ENCODE assay signal across 10 cellular contexts in genomic region chr1:161172776-161173376, GRCh38. TPM values are rescaled to one million over a fixed set of nuclear protein-coding genes. Genes with fewer than 3 reads are reported as not detected.
A peak's percentile ranks its signal among the peaks of the same experiment; 100 is the strongest.
DNase-seq lines count a peak whose midpoint lies in the region; TF ChIP-seq lines count a peak whose summit lies in the region.
"Had no signal": no experiment of that assay in that cellular context is flagged by ENCODE, and none has a peak within 500 bp of the region (broad histone marks: within the 10 kb centered on the region; RNA-seq: fewer than 3 reads in every experiment).

No MANE protein-coding gene starts in this region.

- BruUV-seq in PC-9 (replicated peaks; lab: Mats Ljungman, UMichigan), result no TSS peak

- intact Hi-C loops in activated CD4-positive, alpha-beta memory T cell treated with anti-CD3 and anti-CD28 coated beads for 36 hours (cut with micrococcal nuclease), result no loop called here
- intact Hi-C loops in PC-9 (cut with micrococcal nuclease; ENCODE audit: unreplicated experiment), result no loop called here

- POLR2A ChIA-PET in activated CD4-positive, alpha-beta memory T cell treated with anti-CD3 and anti-CD28 coated beads, Interleukin-2, amount 10 ng/mL, durations not matched to agents 7 days and 5 days (lab: Charles Lee), result interaction anchor here (3.3 kb wide), 1 partner anchor 9 kb away, joined by 16 read pairs; no protein-coding TSS in a partner anchor
- POLR2A ChIA-PET in activated CD4-positive, alpha-beta memory T cell treated with anti-CD3 and anti-CD28 coated beads for 36 hours (lab: Charles Lee), result interaction anchor here (0.7 kb wide), 1 partner anchor 9 kb away, joined by 3 read pairs; no protein-coding TSS in a partner anchor
- POLR2A ChIA-PET in PC-9 (lab: Charles Lee; ENCODE audit: unreplicated experiment), result no interaction called here

- peaks cover 70% of the 10 kb centered on the region for H3K36me3 Mint-ChIP-seq in activated CD4-positive, alpha-beta memory T cell treated with anti-CD3 and anti-CD28 coated beads, Interleukin-2, amount 10 ng/mL, durations not matched to agents 7 days and 5 days (ENCODE audit: low read depth)
- peaks cover 27% of the 10 kb centered on the region for H3K36me3 Mint-ChIP-seq in activated CD4-positive, alpha-beta memory T cell treated with anti-CD3 and anti-CD28 coated beads for 36 hours

- peaks cover 14% of the 10 kb centered on the region for H3K79me2 ChIP-seq in PC-9 (ENCODE audit: low read depth)

- peak overlapping the region; percentile 29 for H3K27ac Mint-ChIP-seq in activated CD4-positive, alpha-beta memory T cell treated with anti-CD3 and anti-CD28 coated beads, Interleukin-2, amount 10 ng/mL, durations not matched to agents 7 days and 5 days
- no peak overlapping the region for H3K27ac Mint-ChIP-seq in activated CD4-positive, alpha-beta memory T cell treated with anti-CD3 and anti-CD28 coated beads for 36 hours

- H3F3A ChIP-seq in PC-9 (ENCODE audit: insufficient read depth, low read depth), result peaks cover 5% of the 10 kb centered on the region; the same call in 1 of the 2 replicates

- peak overlapping the region; percentile 69 for H3K9ac ChIP-seq in adipocyte (ENCODE audit: low read length)

- H2AFZ ChIP-seq in PC-9, result no peak overlapping the region

- H3K27me3 ChIP-seq in adipocyte (replicated peaks; ENCODE audit: control insufficient read depth, insufficient read depth, low read length) (no peaks in the 10 kb centered on the region), PC-9 (ENCODE audit: insufficient read depth, low read depth) (no peaks in the 10 kb centered on the region)

- DNase-seq in activated CD4-positive, alpha-beta memory T cell treated with anti-CD3 and anti-CD28 coated beads, Interleukin-2, amount 10 ng/mL, durations not matched to agents 7 days and 5 days, result no peak
- no peak for DNase-seq in activated CD4-positive, alpha-beta memory T cell treated with anti-CD3 and anti-CD28 coated beads for 36 hours
- DNase-seq in adipocyte (ENCODE audit: low read depth) (peak; percentile 87), hepatic stellate cell (ENCODE audit: low spot score) (peak; percentile 97), stromal cell of bone marrow (ENCODE audit: low read depth) (peak; percentile 89), KG1 (lab: John Stamatoyannopoulos, UW) (no peak), PC-9 (no peak), islet precursor cell (no peak)

- H3K9me2 ChIP-seq in PC-9 (ENCODE audit: insufficient read depth), result no peaks in the 10 kb centered on the region

- H3K9me3 ChIP-seq in adipocyte (ENCODE audit: control insufficient read depth, low read length), result no peaks in the 10 kb centered on the region
- H3K9me3 ChIP-seq in PC-9 (ENCODE audit: insufficient read depth, low read depth), result no peaks in the 10 kb centered on the region
- H3K9me3 ChIP-seq: prostate gland had no signal

- CTCF ChIA-PET in activated CD4-positive, alpha-beta memory T cell treated with anti-CD3 and anti-CD28 coated beads, Interleukin-2, amount 10 ng/mL, durations not matched to agents 7 days and 5 days (lab: Charles Lee), result no interaction called here
- CTCF ChIA-PET in activated CD4-positive, alpha-beta memory T cell treated with anti-CD3 and anti-CD28 coated beads for 36 hours (lab: Charles Lee), result interaction anchor here (0.7 kb wide), 1 partner anchor 209 kb away, joined by 3 read pairs; no protein-coding TSS in a partner anchor
- CTCF ChIA-PET in PC-9 (lab: Charles Lee), result no interaction called here

- H3K4me1 Mint-ChIP-seq in activated CD4-positive, alpha-beta memory T cell treated with anti-CD3 and anti-CD28 coated beads, Interleukin-2, amount 10 ng/mL, durations not matched to agents 7 days and 5 days, result peaks cover 53% of the 10 kb centered on the region
- H3K4me1 Mint-ChIP-seq in activated CD4-positive, alpha-beta memory T cell treated with anti-CD3 and anti-CD28 coated beads for 36 hours (ENCODE audit: low read depth), result peaks cover 38% of the 10 kb centered on the region

- H3K4me3 Mint-ChIP-seq in activated CD4-positive, alpha-beta memory T cell treated with anti-CD3 and anti-CD28 coated beads, Interleukin-2, amount 10 ng/mL, durations not matched to agents 7 days and 5 days, result no peak overlapping the region
- H3K4me3 Mint-ChIP-seq in activated CD4-positive, alpha-beta memory T cell treated with anti-CD3 and anti-CD28 coated beads for 36 hours, result no peak overlapping the region
- H3K4me3 Mint-ChIP-seq: B cell had no signal

- H3K4me3 ChIP-seq in adipocyte (ENCODE audit: low read length) (peak overlapping the region; percentile 35), PC-9 (no peak overlapping the region)
- H3K4me3 ChIP-seq: prostate gland had no signal

- peaks cover 55% of the 10 kb centered on the region for H3K36me3 ChIP-seq in adipocyte (ENCODE audit: control insufficient read depth, insufficient read depth, low read length, severe bottlenecking)
- peaks cover 11% of the 10 kb centered on the region for H3K36me3 ChIP-seq in PC-9 (ENCODE audit: low read depth)

- H3K4me1 ChIP-seq in adipocyte (ENCODE audit: control insufficient read depth, insufficient read depth, low read length), result peaks cover 40% of the 10 kb centered on the region
- peaks cover 10% of the 10 kb centered on the region for H3K4me1 ChIP-seq in PC-9 (replicated peaks; ENCODE audit: insufficient read depth)
- H3K4me1 ChIP-seq: prostate gland had no signal

- no peak for TF ChIP-seq CTCF in PC-9 (conservative IDR thresholded peaks at IDR 0.05)

- H3K27me3 Mint-ChIP-seq in activated CD4-positive, alpha-beta memory T cell treated with anti-CD3 and anti-CD28 coated beads, Interleukin-2, amount 10 ng/mL, durations not matched to agents 7 days and 5 days, result no peaks in the 10 kb centered on the region
- H3K27me3 Mint-ChIP-seq in activated CD4-positive, alpha-beta memory T cell treated with anti-CD3 and anti-CD28 coated beads for 36 hours, result no peaks in the 10 kb centered on the region
- H3K27me3 Mint-ChIP-seq: B cell had no signal

- no peaks in the 10 kb centered on the region for H3K9me3 Mint-ChIP-seq in activated CD4-positive, alpha-beta memory T cell treated with anti-CD3 and anti-CD28 coated beads, Interleukin-2, amount 10 ng/mL, durations not matched to agents 7 days and 5 days
- H3K9me3 Mint-ChIP-seq in activated CD4-positive, alpha-beta memory T cell treated with anti-CD3 and anti-CD28 coated beads for 36 hours, result no peaks in the 10 kb centered on the region

- no peak overlapping the region for H3K27ac ChIP-seq in PC-9

- no peaks in the 10 kb centered on the region for H4K20me1 ChIP-seq in PC-9 (ENCODE audit: insufficient read depth)

- no peak overlapping the region for H3K4me2 ChIP-seq in PC-9

RNA-seq across cellular contexts. Expression of gene B4GALT3, which starts 4.4 kb away (rescaled TPM):
- total RNA-seq in activated CD4-positive, alpha-beta memory T cell treated with anti-CD3 and anti-CD28 coated beads, Interleukin-2, amount 10 ng/mL, durations not matched to agents 7 days and 5 days, result 10 to 100 TPM; 55.0 to 56.7 TPM
- total RNA-seq in activated CD4-positive, alpha-beta memory T cell treated with anti-CD3 and anti-CD28 coated beads for 36 hours, result 10 to 100 TPM; 46.3 to 50.9 TPM
- 35.5 and 47.8 TPM in 2 replicates for total RNA-seq in PC-9 (2021)

RNA-seq across cellular contexts. Expression of gene PPOX, which starts 6.7 kb away (rescaled TPM):
- total RNA-seq in activated CD4-positive, alpha-beta memory T cell treated with anti-CD3 and anti-CD28 coated beads, Interleukin-2, amount 10 ng/mL, durations not matched to agents 7 days and 5 days, result 10 to 100 TPM; 32.9 to 33.2 TPM
- 10 to 100 TPM; 27.0 to 30.7 TPM for total RNA-seq in activated CD4-positive, alpha-beta memory T cell treated with anti-CD3 and anti-CD28 coated beads for 36 hours
- 23.1 and 26.4 TPM in 2 replicates for total RNA-seq in PC-9 (2021)

RNA-seq across cellular contexts. Expression of gene USP21, which starts 13.6 kb away (rescaled TPM):
- 10 to 100 TPM; 32.5 to 34.8 TPM for total RNA-seq in activated CD4-positive, alpha-beta memory T cell treated with anti-CD3 and anti-CD28 coated beads, Interleukin-2, amount 10 ng/mL, durations not matched to agents 7 days and 5 days
- 10 to 100 TPM; 25.4 to 28.6 TPM for total RNA-seq in activated CD4-positive, alpha-beta memory T cell treated with anti-CD3 and anti-CD28 coated beads for 36 hours
- 32.3 and 34.8 TPM in 2 replicates for total RNA-seq in PC-9 (2021)

RNA-seq across cellular contexts. Expression of gene UFC1, which starts 19.1 kb away (rescaled TPM):
- total RNA-seq in activated CD4-positive, alpha-beta memory T cell treated with anti-CD3 and anti-CD28 coated beads, Interleukin-2, amount 10 ng/mL, durations not matched to agents 7 days and 5 days, result 100 to 1,000 TPM; 103 to 113 TPM
- total RNA-seq in activated CD4-positive, alpha-beta memory T cell treated with anti-CD3 and anti-CD28 coated beads for 36 hours, result 10 to 100 TPM; 87.7 to 91.0 TPM
- 74.2 and 74.9 TPM in 2 replicates for total RNA-seq in PC-9 (2021)

RNA-seq across cellular contexts. Expression of gene ADAMTS4, which starts 26.0 kb away (rescaled TPM):
- total RNA-seq in activated CD4-positive, alpha-beta memory T cell treated with anti-CD3 and anti-CD28 coated beads, Interleukin-2, amount 10 ng/mL, durations not matched to agents 7 days and 5 days, result 1 to 10 TPM in 1 of 2 experiments, under 1 TPM in 1; 0.83 to 1.2 TPM
- 1 to 10 TPM; 2.3 to 3.0 TPM for total RNA-seq in activated CD4-positive, alpha-beta memory T cell treated with anti-CD3 and anti-CD28 coated beads for 36 hours
- total RNA-seq in PC-9 (2021), result 0.08 TPM in 1 of 2 replicates, not detected in the other
- total RNA-seq: B cell had no signal

Comparison
In these comparisons a context has a peak if more than half of its experiments do, and no peak if none do; other contexts are left out.
1. DNase-seq: peak in adipocyte (single experiment), hepatic stellate cell (single experiment) and stromal cell of bone marrow (single experiment); none in activated CD4-positive, alpha-beta memory T cell treated with anti-CD3 and anti-CD28 coated beads, Interleukin-2, amount 10 ng/mL, durations not matched to agents 7 days and 5 days (single experiment), activated CD4-positive, alpha-beta memory T cell treated with anti-CD3 and anti-CD28 coated beads for 36 hours (single experiment), KG1 (single experiment), PC-9 (0 of 2) and islet precursor cell (single experiment).